In the genomic region with DNA sequence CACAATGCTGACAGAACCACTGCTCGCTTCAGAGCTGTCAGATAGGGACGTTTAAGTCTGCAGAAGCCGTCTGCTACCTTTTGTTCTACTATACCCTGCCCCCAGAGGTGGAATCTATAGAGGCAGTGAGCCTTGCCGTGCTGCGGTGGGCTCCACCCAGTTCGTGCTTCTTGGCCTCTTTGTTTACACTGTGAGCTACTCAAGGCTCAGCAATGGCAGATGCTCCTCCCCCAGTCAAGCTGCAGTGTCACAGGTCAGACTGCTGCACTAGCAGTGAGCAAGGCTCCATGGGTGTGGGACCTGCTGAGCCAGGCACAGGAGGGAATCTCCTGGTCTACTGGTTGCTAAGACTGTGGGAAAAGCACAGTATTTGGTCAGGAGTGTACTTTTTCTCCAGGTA, we compare ENCODE assay signal across 1 cellular context.
TF ChIP-seq lines count a peak whose summit lies in the region.

No MANE protein-coding gene starts in this region.

TF ChIP-seq in HepG2, 621 proteins besides CTCF, POLR2A, EP300 and RAD21 (continued from another document):
- TF ChIP-seq, protein P1, sequence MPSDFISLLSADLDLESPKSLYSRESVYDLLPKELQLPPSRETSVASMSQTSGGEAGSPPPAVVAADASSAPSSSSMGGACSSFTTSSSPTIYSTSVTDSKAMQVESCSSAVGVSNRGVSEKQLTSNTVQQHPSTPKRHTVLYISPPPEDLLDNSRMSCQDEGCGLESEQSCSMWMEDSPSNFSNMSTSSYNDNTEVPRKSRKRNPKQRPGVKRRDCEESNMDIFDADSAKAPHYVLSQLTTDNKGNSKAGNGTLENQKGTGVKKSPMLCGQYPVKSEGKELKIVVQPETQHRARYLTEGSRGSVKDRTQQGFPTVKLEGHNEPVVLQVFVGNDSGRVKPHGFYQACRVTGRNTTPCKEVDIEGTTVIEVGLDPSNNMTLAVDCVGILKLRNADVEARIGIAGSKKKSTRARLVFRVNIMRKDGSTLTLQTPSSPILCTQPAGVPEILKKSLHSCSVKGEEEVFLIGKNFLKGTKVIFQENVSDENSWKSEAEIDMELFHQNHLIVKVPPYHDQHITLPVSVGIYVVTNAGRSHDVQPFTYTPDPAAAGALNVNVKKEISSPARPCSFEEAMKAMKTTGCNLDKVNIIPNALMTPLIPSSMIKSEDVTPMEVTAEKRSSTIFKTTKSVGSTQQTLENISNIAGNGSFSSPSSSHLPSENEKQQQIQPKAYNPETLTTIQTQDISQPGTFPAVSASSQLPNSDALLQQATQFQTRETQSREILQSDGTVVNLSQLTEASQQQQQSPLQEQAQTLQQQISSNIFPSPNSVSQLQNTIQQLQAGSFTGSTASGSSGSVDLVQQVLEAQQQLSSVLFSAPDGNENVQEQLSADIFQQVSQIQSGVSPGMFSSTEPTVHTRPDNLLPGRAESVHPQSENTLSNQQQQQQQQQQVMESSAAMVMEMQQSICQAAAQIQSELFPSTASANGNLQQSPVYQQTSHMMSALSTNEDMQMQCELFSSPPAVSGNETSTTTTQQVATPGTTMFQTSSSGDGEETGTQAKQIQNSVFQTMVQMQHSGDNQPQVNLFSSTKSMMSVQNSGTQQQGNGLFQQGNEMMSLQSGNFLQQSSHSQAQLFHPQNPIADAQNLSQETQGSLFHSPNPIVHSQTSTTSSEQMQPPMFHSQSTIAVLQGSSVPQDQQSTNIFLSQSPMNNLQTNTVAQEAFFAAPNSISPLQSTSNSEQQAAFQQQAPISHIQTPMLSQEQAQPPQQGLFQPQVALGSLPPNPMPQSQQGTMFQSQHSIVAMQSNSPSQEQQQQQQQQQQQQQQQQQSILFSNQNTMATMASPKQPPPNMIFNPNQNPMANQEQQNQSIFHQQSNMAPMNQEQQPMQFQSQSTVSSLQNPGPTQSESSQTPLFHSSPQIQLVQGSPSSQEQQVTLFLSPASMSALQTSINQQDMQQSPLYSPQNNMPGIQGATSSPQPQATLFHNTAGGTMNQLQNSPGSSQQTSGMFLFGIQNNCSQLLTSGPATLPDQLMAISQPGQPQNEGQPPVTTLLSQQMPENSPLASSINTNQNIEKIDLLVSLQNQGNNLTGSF (CRISPR knock-in tag; IDR thresholded peaks at IDR 0.05): no peak
- TF ChIP-seq, protein P2, sequence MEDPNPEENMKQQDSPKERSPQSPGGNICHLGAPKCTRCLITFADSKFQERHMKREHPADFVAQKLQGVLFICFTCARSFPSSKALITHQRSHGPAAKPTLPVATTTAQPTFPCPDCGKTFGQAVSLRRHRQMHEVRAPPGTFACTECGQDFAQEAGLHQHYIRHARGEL (CRISPR knock-in tag; IDR thresholded peaks at IDR 0.05): no peak
- TF ChIP-seq, protein P3, sequence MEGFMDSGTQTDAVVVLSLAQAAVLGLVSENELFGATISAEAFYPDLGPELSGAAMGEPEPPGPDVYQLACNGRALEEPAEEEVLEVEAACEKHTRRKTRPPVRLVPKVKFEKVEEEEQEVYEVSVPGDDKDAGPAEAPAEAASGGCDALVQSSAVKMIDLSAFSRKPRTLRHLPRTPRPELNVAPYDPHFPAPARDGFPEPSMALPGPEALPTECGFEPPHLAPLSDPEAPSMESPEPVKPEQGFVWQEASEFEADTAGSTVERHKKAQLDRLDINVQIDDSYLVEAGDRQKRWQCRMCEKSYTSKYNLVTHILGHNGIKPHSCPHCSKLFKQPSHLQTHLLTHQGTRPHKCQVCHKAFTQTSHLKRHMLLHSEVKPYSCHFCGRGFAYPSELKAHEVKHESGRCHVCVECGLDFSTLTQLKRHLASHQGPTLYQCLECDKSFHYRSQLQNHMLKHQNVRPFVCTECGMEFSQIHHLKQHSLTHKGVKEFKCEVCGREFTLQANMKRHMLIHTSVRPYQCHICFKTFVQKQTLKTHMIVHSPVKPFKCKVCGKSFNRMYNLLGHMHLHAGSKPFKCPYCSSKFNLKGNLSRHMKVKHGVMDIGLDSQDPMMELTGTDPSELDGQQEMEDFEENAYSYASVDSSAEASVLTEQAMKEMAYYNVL (CRISPR knock-in tag; IDR thresholded peaks at IDR 0.05; ENCODE audit: borderline replicate concordance): peak; percentile 62; the same call in 1 of the 2 replicates
- TF ChIP-seq TP53 (CRISPR knock-in tag; conservative IDR thresholded peaks at IDR 0.05) (no peak), ZMYM2 (CRISPR knock-in tag; IDR thresholded peaks at IDR 0.05) (no peak), ZNF234 (CRISPR knock-in tag; conservative IDR thresholded peaks at IDR 0.05) (no peak), KDM3A (CRISPR knock-in tag; IDR thresholded peaks at IDR 0.05; ENCODE audit: low read depth) (peak; percentile 67), ARNTL (CRISPR knock-in tag; IDR thresholded peaks at IDR 0.05) (0 out of 2 replicates have a peak, but pooled peaks have one; percentile 64), SP1 (IDR thresholded peaks at IDR 0.05) (no peak), SP1 (CRISPR knock-in tag; IDR thresholded peaks at IDR 0.05) (0 out of 2 replicates have a peak, but pooled peaks have one; percentile 26), ELF3 (CRISPR knock-in tag; IDR thresholded peaks at IDR 0.05) (peak; percentile 18; the same call in 1 of the 2 replicates), ZNF589 (CRISPR knock-in tag; conservative IDR thresholded peaks at IDR 0.05) (0 out of 2 replicates have a peak, but pooled peaks have one; percentile 43), ZNF138 (CRISPR knock-in tag; IDR thresholded peaks at IDR 0.05; ENCODE audit: low read depth) (no peak), ZNF567 (CRISPR knock-in tag; IDR thresholded peaks at IDR 0.05; ENCODE audit: borderline replicate concordance) (no peak), KDM4B (CRISPR knock-in tag; IDR thresholded peaks at IDR 0.05) (no peak), ZNF598 (CRISPR knock-in tag; IDR thresholded peaks at IDR 0.05; ENCODE audit: borderline replicate concordance) (peak; percentile 49; the same call in 1 of the 2 replicates), HNF4G (IDR thresholded peaks at IDR 0.05; ENCODE audit: borderline replicate concordance, low read depth, low read length) (peak; percentile 43; the same call in 1 of the 2 replicates), HNF4G (CRISPR knock-in tag; IDR thresholded peaks at IDR 0.05; ENCODE audit: borderline replicate concordance, low read depth) (no peak), HMG20B (CRISPR knock-in tag; conservative IDR thresholded peaks at IDR 0.05) (peak; percentile 85; the same call in 1 of the 2 replicates), SMAD3 (CRISPR knock-in tag; IDR thresholded peaks at IDR 0.05) (no peak), NFATC3 (CRISPR knock-in tag; IDR thresholded peaks at IDR 0.05) (no peak), NR2F2 (IDR thresholded peaks at IDR 0.05; ENCODE audit: borderline replicate concordance, low read depth) (peak; percentile 98), ZNF577 (CRISPR knock-in tag; IDR thresholded peaks at IDR 0.05; ENCODE audit: borderline replicate concordance, low read depth) (no peak), ZNF501 (CRISPR knock-in tag; IDR thresholded peaks at IDR 0.05) (peak; percentile 72), GFI1 (CRISPR knock-in tag; IDR thresholded peaks at IDR 0.05; ENCODE audit: borderline replicate concordance) (peak; percentile 93), TAF1 (CRISPR knock-in tag; IDR thresholded peaks at IDR 0.05) (no peak), SAFB2 (CRISPR knock-in tag; IDR thresholded peaks at IDR 0.05; ENCODE audit: borderline replicate concordance, low read depth) (no peak)
- TF ChIP-seq, protein P4, sequence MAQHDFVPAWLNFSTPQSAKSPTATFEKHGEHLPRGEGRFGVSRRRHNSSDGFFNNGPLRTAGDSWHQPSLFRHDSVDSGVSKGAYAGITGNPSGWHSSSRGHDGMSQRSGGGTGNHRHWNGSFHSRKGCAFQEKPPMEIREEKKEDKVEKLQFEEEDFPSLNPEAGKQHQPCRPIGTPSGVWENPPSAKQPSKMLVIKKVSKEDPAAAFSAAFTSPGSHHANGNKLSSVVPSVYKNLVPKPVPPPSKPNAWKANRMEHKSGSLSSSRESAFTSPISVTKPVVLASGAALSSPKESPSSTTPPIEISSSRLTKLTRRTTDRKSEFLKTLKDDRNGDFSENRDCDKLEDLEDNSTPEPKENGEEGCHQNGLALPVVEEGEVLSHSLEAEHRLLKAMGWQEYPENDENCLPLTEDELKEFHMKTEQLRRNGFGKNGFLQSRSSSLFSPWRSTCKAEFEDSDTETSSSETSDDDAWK (CRISPR knock-in tag; IDR thresholded peaks at IDR 0.05): no peak
- TF ChIP-seq, protein P5, sequence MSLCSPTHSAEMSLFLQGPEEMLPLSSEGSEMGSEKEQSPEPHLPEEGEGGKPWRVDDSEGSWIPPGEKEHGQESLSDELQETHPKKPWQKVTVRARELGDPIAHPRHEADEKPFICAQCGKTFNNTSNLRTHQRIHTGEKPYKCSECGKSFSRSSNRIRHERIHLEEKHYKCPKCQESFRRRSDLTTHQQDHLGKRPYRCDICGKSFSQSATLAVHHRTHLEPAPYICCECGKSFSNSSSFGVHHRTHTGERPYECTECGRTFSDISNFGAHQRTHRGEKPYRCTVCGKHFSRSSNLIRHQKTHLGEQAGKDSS (CRISPR knock-in tag; IDR thresholded peaks at IDR 0.05; ENCODE audit: borderline replicate concordance, low read depth): no peak; the same call in 1 of the 2 replicates
- TF ChIP-seq, protein P6, sequence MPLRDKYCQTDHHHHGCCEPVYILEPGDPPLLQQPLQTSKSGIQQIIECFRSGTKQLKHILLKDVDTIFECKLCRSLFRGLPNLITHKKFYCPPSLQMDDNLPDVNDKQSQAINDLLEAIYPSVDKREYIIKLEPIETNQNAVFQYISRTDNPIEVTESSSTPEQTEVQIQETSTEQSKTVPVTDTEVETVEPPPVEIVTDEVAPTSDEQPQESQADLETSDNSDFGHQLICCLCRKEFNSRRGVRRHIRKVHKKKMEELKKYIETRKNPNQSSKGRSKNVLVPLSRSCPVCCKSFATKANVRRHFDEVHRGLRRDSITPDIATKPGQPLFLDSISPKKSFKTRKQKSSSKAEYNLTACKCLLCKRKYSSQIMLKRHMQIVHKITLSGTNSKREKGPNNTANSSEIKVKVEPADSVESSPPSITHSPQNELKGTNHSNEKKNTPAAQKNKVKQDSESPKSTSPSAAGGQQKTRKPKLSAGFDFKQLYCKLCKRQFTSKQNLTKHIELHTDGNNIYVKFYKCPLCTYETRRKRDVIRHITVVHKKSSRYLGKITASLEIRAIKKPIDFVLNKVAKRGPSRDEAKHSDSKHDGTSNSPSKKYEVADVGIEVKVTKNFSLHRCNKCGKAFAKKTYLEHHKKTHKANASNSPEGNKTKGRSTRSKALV (CRISPR knock-in tag; IDR thresholded peaks at IDR 0.05): no peak
